ENCODE assay signal across 1 cellular context in the genomic region with DNA sequence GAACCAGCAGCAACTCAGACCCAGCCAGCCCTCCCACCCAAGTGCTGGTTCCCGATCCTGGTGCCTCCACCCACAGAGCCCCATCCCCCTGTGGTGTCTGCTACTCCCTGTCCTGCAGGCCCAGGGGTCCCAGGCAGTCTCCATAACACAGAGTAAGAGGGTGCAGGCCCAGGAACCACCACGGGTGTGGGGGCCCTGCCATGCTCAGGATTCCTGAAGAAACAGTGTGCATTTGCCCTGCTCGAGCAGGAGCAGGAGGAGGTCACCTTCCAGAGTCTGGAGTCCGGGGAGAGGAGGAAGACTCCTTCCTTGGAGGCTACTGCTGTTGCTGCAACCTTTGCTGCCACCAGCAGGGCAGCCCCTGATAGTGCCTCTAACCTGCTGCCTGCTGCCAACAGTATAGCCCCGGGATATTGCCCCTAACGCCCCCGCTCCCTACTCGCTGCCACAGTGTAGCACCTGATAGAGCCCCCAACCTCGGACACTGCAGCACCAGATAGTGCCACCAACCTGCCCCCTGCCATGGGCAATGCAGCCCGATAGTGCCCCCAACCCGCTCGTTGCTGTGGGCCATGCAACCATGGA.
TF ChIP-seq lines count a peak whose summit lies in the region.

No MANE protein-coding gene starts in this region.

TF ChIP-seq in HCT116, 20 proteins besides CTCF, POLR2A, EP300 and RAD21 (continued from another document):
- TF ChIP-seq YY1 (IDR thresholded peaks at IDR 0.05; ENCODE audit: extremely low read depth, insufficient replicate concordance, low read depth, low read length) (no peak), JUND (IDR thresholded peaks at IDR 0.05) (no peak), CEBPB (IDR thresholded peaks at IDR 0.05; ENCODE audit: low read depth) (no peak), SP1 (IDR thresholded peaks at IDR 0.05; ENCODE audit: low read depth) (no peak)
